ENCODE assay signal across 8 cellular contexts in genomic region chr3:183884437-183885296, GRCh38. TPM values are rescaled to one million over a fixed set of nuclear protein-coding genes. Genes with fewer than 3 reads are reported as not detected.
A peak's percentile ranks its signal among the peaks of the same experiment; 100 is the strongest.
DNase-seq lines count a peak whose midpoint lies in the region; TF ChIP-seq lines count a peak whose summit lies in the region.

Gene PARL, minus strand, starts transcription at chr3:183884880. Its CDS starts 34 bp downstream, at chr3:183884846.

- H2AFZ ChIP-seq in neural progenitor cell (replicated peaks) = peak within 1 kb of the TSS; percentile 74

- no peaks in the 10 kb centered on the region for H3K36me3 Mint-ChIP-seq in neural progenitor cell

- no peaks in the 10 kb centered on the region; the same call in 1 of the 2 replicates for H3K36me3 ChIP-seq in HAP-1 (replicated peaks)
- peaks cover 11% of the 10 kb centered on the region for H3K36me3 ChIP-seq in MG63
- no peaks in the 10 kb centered on the region for H3K36me3 ChIP-seq in neural progenitor cell

- peaks cover 3% of the 10 kb centered on the region for H3K27me3 Mint-ChIP-seq in neural progenitor cell (ENCODE audit: insufficient read depth, low read depth)

- peaks cover 3% of the 10 kb centered on the region for H3K4me1 ChIP-seq in HAP-1
- peaks cover 15% of the 10 kb centered on the region for H3K4me1 ChIP-seq in neural progenitor cell

- in situ Hi-C loops in HAP-1 (cut with MboI; ENCODE audit: low sequenced_read_pairs) = loop anchor here (25.0 kb wide), 1 partner anchor 653 kb away; no protein-coding TSS in a partner anchor

- H3K4me2 ChIP-seq in neural progenitor cell = peak within 1 kb of the TSS; percentile 83

- H3K79me2 ChIP-seq in neural progenitor cell (ENCODE audit: low read depth) = peaks cover 49% of the 10 kb centered on the region

- H3K4me3 ChIP-seq in HAP-1 (peak within 1 kb of the TSS; percentile 98), MG63 (peak within 1 kb of the TSS; percentile 86), foreskin fibroblast (ENCODE audit: low read depth in 1 of 2, low read length in 2 of 2) (peak within 1 kb of the TSS; percentile 97 to 99), neural progenitor cell (peak within 1 kb of the TSS; percentile 90)

- H4K20me1 ChIP-seq in neural progenitor cell (ENCODE audit: low read depth) = peaks cover 19% of the 10 kb centered on the region

- H3K27ac ChIP-seq in neural progenitor cell = peak within 1 kb of the TSS; percentile 4

- no peaks in the 10 kb centered on the region for H3K9me3 ChIP-seq in HAP-1
- no peaks in the 10 kb centered on the region for H3K9me3 ChIP-seq in MG63
- H3K9me3 ChIP-seq in neural progenitor cell (ENCODE audit: low read depth) = no peaks in the 10 kb centered on the region

- H3K27ac Mint-ChIP-seq in neural progenitor cell = peak within 1 kb of the TSS; percentile 65

- no peaks in the 10 kb centered on the region for H3F3A ChIP-seq in neural progenitor cell (ENCODE audit: low read depth)

- peak; percentile 87 for TF ChIP-seq CTCF in foreskin fibroblast (IDR thresholded peaks at IDR 0.05; ENCODE audit: low read depth, low read length)
- peak; percentile 92 for TF ChIP-seq CTCF in neural progenitor cell (IDR thresholded peaks at IDR 0.05)

- peaks cover 27% of the 10 kb centered on the region for H3K4me1 Mint-ChIP-seq in neural progenitor cell

- peak within 1 kb of the TSS; percentile 98 for H3K4me3 Mint-ChIP-seq in neural progenitor cell

- H3K27me3 ChIP-seq in HAP-1 (ENCODE audit: low read depth) (no peaks in the 10 kb centered on the region), MG63 (no peaks in the 10 kb centered on the region), neural progenitor cell (peaks cover 6% of the 10 kb centered on the region)

- H3K9ac ChIP-seq in neural progenitor cell = peak within 1 kb of the TSS; percentile 62

- no peaks in the 10 kb centered on the region for H3K9me3 Mint-ChIP-seq in neural progenitor cell

- DNase-seq in GF-D8 (lab: John Stamatoyannopoulos, UW) (peak; percentile 79), HAP-1 (ENCODE audit: low spot score in 2 of 2) (peak; percentile 84 to 98), MG63 (peak; percentile 96), SHP77 treated with DMSO at 0.1 percent for 48 hours (lab: John Stamatoyannopoulos, UW) (peak; percentile 80), activated gamma-delta T cell (lab: John Stamatoyannopoulos, UW) (peak; percentile 83), foreskin fibroblast (peak; percentile 88 to 98), neural progenitor cell (ENCODE audit: low spot score) (peak; percentile 95), stromal cell of bone marrow (ENCODE audit: low read depth) (peak; percentile 83)

RNA-seq across cellular contexts. Expression of gene PARL, which starts in this region (rescaled TPM):
- total RNA-seq in MG63 (2014; rRNA removed; shearing (Covaris generic); ENCODE audit: low replicate concordance) = 55.7 and 75.9 TPM in 2 replicates
- 50.7 and 70.5 TPM in 2 replicates for total RNA-seq in neural progenitor cell (ENCODE audit: low replicate concordance)

Comparison
In these comparisons a context has a peak if more than half of its experiments do, and no peak if none do; other contexts are left out.
1. Peak in every context shown above with its lines: DNase-seq, H3K4me3 ChIP-seq and H3K27ac ChIP-seq.